In the genomic region with DNA sequence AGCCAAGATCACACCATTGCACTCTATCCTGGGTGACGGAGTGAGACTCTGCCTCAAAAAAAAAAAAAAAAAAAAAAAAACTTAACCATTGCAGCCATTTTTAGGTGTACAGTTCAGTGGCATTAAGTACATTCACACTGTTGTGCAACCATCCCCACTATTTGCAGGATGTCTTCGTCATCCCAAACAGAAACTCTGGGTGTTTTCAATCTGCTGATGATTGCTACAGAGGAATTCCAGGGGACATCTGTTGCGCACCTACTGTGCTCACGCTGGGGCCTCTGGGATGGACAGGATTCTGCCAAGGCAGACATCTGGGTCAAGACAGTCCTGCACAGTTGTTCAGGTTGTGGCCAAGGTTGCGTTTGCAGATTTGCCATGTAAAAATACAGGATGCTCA, we compare ENCODE assay signal across 25 cellular contexts. TPM values are rescaled to one million over a fixed set of nuclear protein-coding genes. Genes with fewer than 3 reads are reported as not detected.
"Had no signal": no experiment of that assay in that cellular context is flagged by ENCODE, and none has a peak within 500 bp of the region (broad histone marks: within the 10 kb centered on the region; RNA-seq: fewer than 3 reads in every experiment).

No MANE protein-coding gene starts in this region.

- H3K4me3 Mint-ChIP-seq: activated CD4-positive, alpha-beta T cell treated with anti-CD3 and anti-CD28 coated beads, Interleukin-2, amount 10 ng/mL, durations not matched to agents 24 days and 14 days; activated CD8-positive, alpha-beta T cell treated with anti-CD3 and anti-CD28 coated beads for 36 hours; activated naive CD4-positive, alpha-beta T cell treated with anti-CD3 and anti-CD28 coated beads for 36 hours; activated T-helper 17 cell treated with anti-CD3 and anti-CD28 coated beads, Interleukin-2, amount 50 U/mL, for 72 hours; brain; naive B cell; neural crest cell; T-helper 2 cell treated with Interferon-gamma antibody and Interleukin-4, amounts not matched to agents 5 μg/mL and 100 μg/mL, for 36 hours had no signal

- H3K27ac ChIP-seq: coronary artery, gastroesophageal sphincter, heart left ventricle, left ventricle myocardium inferior, tibial artery had no signal

- H3K9me3 Mint-ChIP-seq: activated CD4-positive, alpha-beta T cell treated with anti-CD3 and anti-CD28 coated beads, Interleukin-2, amount 10 ng/mL, durations not matched to agents 24 days and 14 days; activated CD8-positive, alpha-beta T cell treated with anti-CD3 and anti-CD28 coated beads for 36 hours; activated naive CD4-positive, alpha-beta T cell treated with anti-CD3 and anti-CD28 coated beads for 36 hours; activated T-helper 17 cell treated with anti-CD3 and anti-CD28 coated beads, Interleukin-2, amount 50 U/mL, for 72 hours; brain; naive B cell; neural crest cell; T-helper 2 cell treated with Interferon-gamma antibody and Interleukin-4, amounts not matched to agents 5 μg/mL and 100 μg/mL, for 36 hours had no signal

- H3K27me3 ChIP-seq: gastroesophageal sphincter, heart left ventricle, tibial artery had no signal

- H3K36me3 Mint-ChIP-seq: brain, naive B cell had no signal

- H3K36me3 ChIP-seq: gastroesophageal sphincter, heart left ventricle, left ventricle myocardium inferior, tibial artery had no signal

- H3K9me3 ChIP-seq: gastroesophageal sphincter, heart left ventricle, left ventricle myocardium inferior, mucosa of descending colon, tibial artery had no signal

- H3K27me3 Mint-ChIP-seq: activated CD4-positive, alpha-beta T cell treated with anti-CD3 and anti-CD28 coated beads, Interleukin-2, amount 10 ng/mL, durations not matched to agents 24 days and 14 days; activated CD8-positive, alpha-beta T cell treated with anti-CD3 and anti-CD28 coated beads for 36 hours; activated T-helper 17 cell treated with anti-CD3 and anti-CD28 coated beads, Interleukin-2, amount 50 U/mL, for 72 hours; progenitor cell of endocrine pancreas had no signal

- DNase-seq: activated CD4-positive, alpha-beta T cell treated with anti-CD3 and anti-CD28 coated beads, Interleukin-2, amount 10 ng/mL, durations not matched to agents 24 days and 14 days; activated CD8-positive, alpha-beta T cell treated with anti-CD3 and anti-CD28 coated beads for 36 hours; activated naive CD4-positive, alpha-beta T cell treated with anti-CD3 and anti-CD28 coated beads for 36 hours; activated T-cell treated with anti-CD3 and anti-CD28 coated beads, Interleukin-2, amount 50 U/mL, for 1 hour; anterior cingulate cortex; central memory CD4-positive, alpha-beta T cell; left ventricle myocardium inferior; mucosa of descending colon; naive B cell; stimulated activated CD4-positive, alpha-beta T cell treated with anti-CD3 and anti-CD28 coated beads, Interleukin-12 subunit alpha, Interleukin-12 subunit beta, amount 100 ng/mL, for 4 hours; stimulated activated CD4-positive, alpha-beta T cell treated with anti-CD3 and anti-CD28 coated beads, Interleukin-1b, Interleukin-23, amount 100 ng/mL, for 48 hours; stimulated activated naive CD4-positive, alpha-beta T cell treated with Interleukin-2 at 50 U/mL for 16 hours; tibial artery had no signal

- H3K4me3 ChIP-seq: coronary artery, gastroesophageal sphincter, heart left ventricle, left ventricle myocardium inferior, mucosa of descending colon, tibial artery had no signal

- H3K4me1 Mint-ChIP-seq: activated T-helper 17 cell treated with anti-CD3 and anti-CD28 coated beads, Interleukin-2, amount 50 U/mL, for 72 hours; brain had no signal

- ATAC-seq: activated CD8-positive, alpha-beta T cell treated with anti-CD3 and anti-CD28 coated beads for 36 hours; activated T-helper 17 cell treated with anti-CD3 and anti-CD28 coated beads, Interleukin-2, amount 50 U/mL, for 72 hours; gastroesophageal sphincter; heart left ventricle; mucosa of descending colon had no signal

- H3K4me1 ChIP-seq: gastroesophageal sphincter, left ventricle myocardium inferior, tibial artery had no signal

- H3K27ac Mint-ChIP-seq: activated CD4-positive, alpha-beta T cell treated with anti-CD3 and anti-CD28 coated beads, Interleukin-2, amount 10 ng/mL, durations not matched to agents 24 days and 14 days; activated CD8-positive, alpha-beta T cell treated with anti-CD3 and anti-CD28 coated beads for 36 hours; activated naive CD4-positive, alpha-beta T cell treated with anti-CD3 and anti-CD28 coated beads for 36 hours; activated T-helper 17 cell treated with anti-CD3 and anti-CD28 coated beads, Interleukin-2, amount 50 U/mL, for 72 hours; brain; naive B cell; progenitor cell of endocrine pancreas; T-helper 2 cell treated with Interferon-gamma antibody and Interleukin-4, amounts not matched to agents 5 μg/mL and 100 μg/mL, for 36 hours had no signal

RNA-seq across cellular contexts. Expression of a gene that starts 2.4 kb away (rescaled TPM):
- total RNA-seq: activated CD4-positive, alpha-beta T cell treated with anti-CD3 and anti-CD28 coated beads, Interleukin-2, amount 10 ng/mL, durations not matched to agents 24 days and 14 days; activated CD8-positive, alpha-beta T cell treated with anti-CD3 and anti-CD28 coated beads for 36 hours; activated naive CD4-positive, alpha-beta T cell treated with anti-CD3 and anti-CD28 coated beads for 36 hours; activated T-helper 17 cell treated with anti-CD3 and anti-CD28 coated beads, Interleukin-2, amount 50 U/mL, for 72 hours; gastroesophageal sphincter; heart left ventricle; kidney epithelial cell; left ventricle myocardium inferior; mucosa of descending colon; neural crest cell; omental fat pad; progenitor cell of endocrine pancreas; subcutaneous adipose tissue; urinary bladder had no signal

RNA-seq across cellular contexts. Expression of a gene that starts 6.2 kb away (rescaled TPM):
- total RNA-seq: activated CD4-positive, alpha-beta T cell treated with anti-CD3 and anti-CD28 coated beads, Interleukin-2, amount 10 ng/mL, durations not matched to agents 24 days and 14 days; activated CD8-positive, alpha-beta T cell treated with anti-CD3 and anti-CD28 coated beads for 36 hours; activated naive CD4-positive, alpha-beta T cell treated with anti-CD3 and anti-CD28 coated beads for 36 hours; activated T-helper 17 cell treated with anti-CD3 and anti-CD28 coated beads, Interleukin-2, amount 50 U/mL, for 72 hours; gastroesophageal sphincter; kidney epithelial cell; left ventricle myocardium inferior; neural crest cell; progenitor cell of endocrine pancreas; urinary bladder had no signal
